ENCODE assay signal across 21 cellular contexts in the genomic region with DNA sequence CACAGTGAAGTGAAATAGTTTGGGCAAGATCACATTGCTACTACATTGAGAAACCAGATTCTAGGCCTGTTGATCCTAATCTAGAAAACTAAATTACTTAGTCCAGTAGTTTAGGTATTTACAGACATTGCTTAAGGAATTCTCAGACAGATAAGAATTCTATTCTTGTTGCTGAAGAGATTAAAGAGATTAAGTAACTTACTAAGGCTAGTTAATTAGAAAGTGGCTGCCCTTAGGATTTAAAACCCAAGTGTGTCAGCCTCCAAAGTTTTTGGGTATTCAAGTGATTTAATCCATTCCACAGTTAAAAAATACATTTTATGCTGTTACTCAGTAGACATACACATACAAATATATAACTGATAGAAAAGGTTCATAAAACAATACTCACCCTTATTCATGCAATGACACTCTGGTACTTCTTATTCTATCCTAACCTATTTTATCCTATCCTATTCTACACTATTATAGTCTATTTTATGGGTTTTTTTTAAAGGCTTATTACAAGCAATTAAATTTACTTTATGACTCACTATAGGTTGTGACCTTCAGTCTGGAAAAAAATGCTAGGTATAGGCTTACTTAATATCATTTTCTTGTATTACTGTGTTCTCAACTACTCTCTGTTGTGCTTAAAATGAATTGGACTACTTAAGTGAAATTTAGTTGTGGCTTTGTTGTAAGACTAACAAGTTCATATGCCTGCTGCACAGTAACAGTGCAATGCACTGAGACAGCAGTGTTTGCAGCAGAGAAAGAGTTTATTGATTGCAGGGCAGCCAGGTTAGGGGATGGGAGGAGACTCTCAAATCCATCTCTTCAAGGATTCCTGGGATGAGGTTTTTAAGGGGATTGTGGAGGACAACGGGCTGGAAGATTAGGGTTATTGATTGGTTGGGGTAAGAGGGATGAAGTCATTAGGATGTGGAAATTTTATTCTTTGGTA. TPM values are rescaled to one million over a fixed set of nuclear protein-coding genes. Genes with fewer than 3 reads are reported as not detected.
A peak's percentile ranks its signal among the peaks of the same experiment; 100 is the strongest.
DNase-seq lines count a peak whose midpoint lies in the region; ATAC-seq, FAIRE-seq and TF ChIP-seq lines count a peak whose summit lies in the region.
"Had no signal": no experiment of that assay in that cellular context is flagged by ENCODE, and none has a peak within 500 bp of the region (broad histone marks: within the 10 kb centered on the region; RNA-seq: fewer than 3 reads in every experiment).

No MANE protein-coding gene starts in this region.

- no peaks in the 10 kb centered on the region for H3K36me3 Mint-ChIP-seq in nephron progenitor cell (ENCODE audit: low read depth)

- H3K4me3 ChIP-seq in colonic mucosa (no peak overlapping the region), mucosa of descending colon (no peak overlapping the region)
- H3K4me3 ChIP-seq: GM23338 had no signal

- no peak overlapping the region for H3K9ac ChIP-seq in colonic mucosa (ENCODE audit: low read depth in 2 of 2, low read length in 2 of 2)

- peaks cover 6% of the 10 kb centered on the region for H3K9me3 Mint-ChIP-seq in nephron progenitor cell

- FAIRE-seq in D721Med (lab: Jason Lieb, UNC): peak; percentile 86
- FAIRE-seq: G401.6, GM12891 had no signal

- no peak overlapping the region for H3K4me3 Mint-ChIP-seq in nephron progenitor cell
- H3K4me3 Mint-ChIP-seq: B cell; CD4-positive, alpha-beta T cell; GM23338 had no signal

- H3K27me3 Mint-ChIP-seq in nephron progenitor cell (ENCODE audit: low read depth, poor library complexity): no peaks in the 10 kb centered on the region
- H3K27me3 Mint-ChIP-seq: B cell had no signal

- H3K36me3 ChIP-seq in colonic mucosa (no peaks in the 10 kb centered on the region), mucosa of descending colon (ENCODE audit: low read depth) (no peaks in the 10 kb centered on the region)

- ATAC-seq in mucosa of descending colon (peak; percentile 59), HG02938 (IDR thresholded peaks at IDR 0.05; ENCODE audit: unreplicated experiment) (no peak)
- ATAC-seq: GM23338 had no signal

- H3K27ac Mint-ChIP-seq in nephron progenitor cell: no peak overlapping the region
- H3K27ac Mint-ChIP-seq: B cell; CD4-positive, alpha-beta T cell; GM23338 had no signal

- H3K9me3 ChIP-seq in colonic mucosa: no peaks in the 10 kb centered on the region
- peaks cover 14% of the 10 kb centered on the region for H3K9me3 ChIP-seq in mucosa of descending colon

- intact Hi-C loops in colonic mucosa (cut with DNase I): no loop called here
- intact Hi-C loops in mucosa of descending colon (cut with DNase I, micrococcal nuclease): no loop called here

- H3K27me3 ChIP-seq in colonic mucosa: no peaks in the 10 kb centered on the region

- H3K4me1 Mint-ChIP-seq in nephron progenitor cell: no peaks in the 10 kb centered on the region
- H3K4me1 Mint-ChIP-seq: B cell, GM23338 had no signal

- no peak for TF ChIP-seq CTCF in D721Med (IDR thresholded peaks at IDR 0.05; ENCODE audit: insufficient read depth, missing control alignments)
- no peak for TF ChIP-seq CTCF in colonic mucosa (IDR thresholded peaks at IDR 0.05)
- no peak for TF ChIP-seq CTCF in mucosa of descending colon (IDR thresholded peaks at IDR 0.05)
- TF ChIP-seq CTCF in nephron progenitor cell (IDR thresholded peaks at IDR 0.05): no peak

- DNase-seq in D721Med (ENCODE audit: insufficient read length, low spot score) (no peak), NCI-H82 (lab: John Stamatoyannopoulos, UW) (peak; percentile 50), colonic mucosa (no peak), mucosa of descending colon (no peak), nephron progenitor cell (no peak), mesenteric fat pad (ENCODE audit: low spot score) (no peak), Ammon's horn (ENCODE audit: low spot score) (no peak)
- DNase-seq: 8988T; ACHN; C1 segment of cervical spinal cord; CD4-positive, alpha-beta T cell; DMS153; DMS79 treated with DMSO at 0.1 percent for 48 hours; EL; H7; IMR-90 had no signal

- H3K4me1 ChIP-seq in colonic mucosa (no peaks in the 10 kb centered on the region), mucosa of descending colon (ENCODE audit: low read depth) (no peaks in the 10 kb centered on the region)

- H3K27ac ChIP-seq in colonic mucosa: peak overlapping the region; percentile 2

RNA-seq across cellular contexts. Expression of a gene that starts 10.7 kb away (rescaled TPM):
- total RNA-seq in colonic mucosa (not detected), mucosa of descending colon (not detected), mesenteric fat pad (not detected)
- total RNA-seq: B cell; CD4-positive, alpha-beta T cell; GM23338; H7; IMR-90 had no signal
